16 cellular contexts compared by ENCODE assay signal in genomic region chr20:11850901-11851300, GRCh38.
DNase-seq lines count a peak whose midpoint lies in the region; ATAC-seq and TF ChIP-seq lines count a peak whose summit lies in the region.
"Had no signal": no experiment of that assay in that cellular context is flagged by ENCODE, and none has a peak within 500 bp of the region (broad histone marks: within the 10 kb centered on the region; RNA-seq: fewer than 3 reads in every experiment).

No MANE protein-coding gene starts in this region.

- POLR2A ChIA-PET in PC-3 (lab: Charles Lee; ENCODE audit: unreplicated experiment), result no interaction called here
- POLR2A ChIA-PET in GM10248 (lab: Yijun Ruan, JAX), result no interaction called here

- CTCF ChIA-PET in PC-3 (lab: Charles Lee), result no interaction called here
- CTCF ChIA-PET in GM10248 (lab: Yijun Ruan, JAX), result no interaction called here

- H3K9me3 ChIP-seq in PC-3 (ENCODE audit: low read length), result no peaks in the 10 kb centered on the region
- no peaks in the 10 kb centered on the region for H3K9me3 ChIP-seq in fibroblast of lung (ENCODE audit: control insufficient read depth, insufficient read depth, low read depth, low read length)
- H3K9me3 ChIP-seq in smooth muscle cell (replicated peaks; ENCODE audit: low read depth), result no peaks in the 10 kb centered on the region
- no peaks in the 10 kb centered on the region for H3K9me3 ChIP-seq in hepatocyte (ENCODE audit: low read depth)
- no peaks in the 10 kb centered on the region for H3K9me3 ChIP-seq in vagina
- H3K9me3 ChIP-seq: colonic mucosa, esophagus squamous epithelium had no signal

- H2AFZ ChIP-seq in PC-3 (ENCODE audit: low read length), result no peak overlapping the region
- no peak overlapping the region for H2AFZ ChIP-seq in fibroblast of lung (ENCODE audit: low read length)
- H2AFZ ChIP-seq in smooth muscle cell (ENCODE audit: low read depth), result no peak overlapping the region
- H2AFZ ChIP-seq in hepatocyte, result no peak overlapping the region
- H2AFZ ChIP-seq: PC-9 had no signal

- no peak for TF ChIP-seq POLR2A in vagina (IDR thresholded peaks at IDR 0.05)

- H4K20me1 ChIP-seq in PC-3 (ENCODE audit: low read length), result no peaks in the 10 kb centered on the region
- no peaks in the 10 kb centered on the region for H4K20me1 ChIP-seq in fibroblast of lung (ENCODE audit: control insufficient read depth, extremely low read depth, insufficient read depth, low read length)
- H4K20me1 ChIP-seq in smooth muscle cell (ENCODE audit: low read depth), result no peaks in the 10 kb centered on the region
- H4K20me1 ChIP-seq in hepatocyte (ENCODE audit: insufficient read depth, poor library complexity, severe bottlenecking), result no peaks in the 10 kb centered on the region

- DNase-seq in NCI-H146 (lab: John Stamatoyannopoulos, UW), result peak; percentile 6
- no peak for DNase-seq in NCI-H146 treated with DMSO at 0.1 percent for 48 hours (lab: John Stamatoyannopoulos, UW; ENCODE audit: unreplicated experiment)
- peak; percentile 47 for DNase-seq in PC-3
- DNase-seq in fibroblast of lung (ENCODE audit: low read depth in 2 of 2), result peak; percentile 56 to 72
- DNase-seq in smooth muscle cell (lab: John Stamatoyannopoulos, UW; ENCODE audit: unreplicated experiment), result no peak
- DNase-seq in hepatocyte (ENCODE audit: low spot score), result no peak
- no peak for DNase-seq in vagina (ENCODE audit: extremely low spot score in 2 of 2)
- no peak for DNase-seq in GM10248 (ENCODE audit: extremely low spot score)
- DNase-seq: activated CD4-positive, alpha-beta T cell treated with anti-CD3 and anti-CD28 coated beads for 1 hour; activated naive CD8-positive, alpha-beta T cell treated with anti-CD3 and anti-CD28 coated beads, Interleukin-2, amount 10 ng/mL, durations not matched to agents 7 days and 5 days; colonic mucosa; COR-L47; esophagus squamous epithelium; spleen; T-cell had no signal

- no TSS peak for BruUV-seq in PC-3 (replicated peaks; lab: Mats Ljungman, UMichigan)

- H3K4me1 ChIP-seq in PC-3 (ENCODE audit: insufficient read depth, low read length), result peaks cover 55% of the 10 kb centered on the region
- H3K4me1 ChIP-seq in fibroblast of lung (ENCODE audit: control insufficient read depth, extremely low read depth, insufficient read depth, low read length), result peaks cover 8% of the 10 kb centered on the region
- H3K4me1 ChIP-seq in smooth muscle cell (ENCODE audit: low read depth), result peaks cover 12% of the 10 kb centered on the region
- no peaks in the 10 kb centered on the region for H3K4me1 ChIP-seq in hepatocyte (ENCODE audit: insufficient read depth)
- H3K4me1 ChIP-seq in vagina, result peaks cover 8% of the 10 kb centered on the region
- H3K4me1 ChIP-seq: spleen had no signal

- H3K4me3 ChIP-seq in PC-3 (ENCODE audit: low read length) (no peak overlapping the region), fibroblast of lung (replicated peaks in 1 of 4; ENCODE audit: control extremely low read depth in 1 of 4, insufficient read depth in 1 of 4, low read depth in 3 of 4, low read length in 4 of 4) (no peak overlapping the region), smooth muscle cell (no peak overlapping the region), hepatocyte (no peak overlapping the region), vagina (no peak overlapping the region)
- H3K4me3 ChIP-seq: colonic mucosa, esophagus squamous epithelium, PC-9, spleen had no signal

- H3F3A ChIP-seq in PC-3 (ENCODE audit: low read length, unreplicated experiment) (no peaks in the 10 kb centered on the region), smooth muscle cell (ENCODE audit: low read depth) (peaks cover 9% of the 10 kb centered on the region)

- H3K36me3 ChIP-seq in PC-3 (ENCODE audit: low read depth, low read length), result no peaks in the 10 kb centered on the region
- no peaks in the 10 kb centered on the region for H3K36me3 ChIP-seq in fibroblast of lung (ENCODE audit: control insufficient read depth, insufficient read depth, low read length)
- H3K36me3 ChIP-seq in smooth muscle cell (ENCODE audit: low read depth), result no peaks in the 10 kb centered on the region
- H3K36me3 ChIP-seq in hepatocyte (replicated peaks; ENCODE audit: insufficient read depth, low read depth), result no peaks in the 10 kb centered on the region
- no peaks in the 10 kb centered on the region for H3K36me3 ChIP-seq in vagina
- H3K36me3 ChIP-seq: colonic mucosa, esophagus squamous epithelium, spleen had no signal

- TF ChIP-seq CTCF in PC-3 (conservative IDR thresholded peaks at IDR 0.05; ENCODE audit: low read depth, low read length), result no peak
- no peak for TF ChIP-seq CTCF in fibroblast of lung (conservative IDR thresholded peaks at IDR 0.05 in 1 of 2, IDR thresholded peaks at IDR 0.05 in 1 of 2; ENCODE audit: low read depth in 1 of 2, low read length in 2 of 2)
- no peak for TF ChIP-seq CTCF in smooth muscle cell (IDR thresholded peaks at IDR 0.05; ENCODE audit: borderline replicate concordance, insufficient read depth, poor library complexity, severe bottlenecking)
- TF ChIP-seq CTCF in hepatocyte (IDR thresholded peaks at IDR 0.05; ENCODE audit: poor library complexity), result no peak
- TF ChIP-seq CTCF in vagina (IDR thresholded peaks at IDR 0.05), result no peak
- no peak for TF ChIP-seq CTCF in GM10248 (IDR thresholded peaks at IDR 0.05; ENCODE audit: control extremely low read depth, extremely low read depth, low read depth, missing control alignments)

- H3K4me2 ChIP-seq in PC-3 (ENCODE audit: low read length) (peak overlapping the region; percentile 48), fibroblast of lung (ENCODE audit: extremely low read depth, insufficient read depth, low read length) (no peak overlapping the region), smooth muscle cell (peak overlapping the region; percentile 72), hepatocyte (no peak overlapping the region)
- H3K4me2 ChIP-seq: PC-9 had no signal

- H3K27ac ChIP-seq in PC-3 (ENCODE audit: low read length), result peak overlapping the region; percentile 16
- H3K27ac ChIP-seq in fibroblast of lung (ENCODE audit: insufficient read depth, low read length), result no peak overlapping the region
- peak overlapping the region; percentile 72 for H3K27ac ChIP-seq in smooth muscle cell (ENCODE audit: low read depth)
- H3K27ac ChIP-seq in hepatocyte, result no peak overlapping the region
- H3K27ac ChIP-seq in vagina, result no peak overlapping the region
- H3K27ac ChIP-seq: colonic mucosa, esophagus squamous epithelium, PC-9, spleen had no signal

- H3K79me2 ChIP-seq in PC-3 (ENCODE audit: low read length) (no peaks in the 10 kb centered on the region), fibroblast of lung (ENCODE audit: control insufficient read depth, insufficient read depth, low read length) (no peaks in the 10 kb centered on the region), smooth muscle cell (ENCODE audit: low read depth) (no peaks in the 10 kb centered on the region), hepatocyte (no peaks in the 10 kb centered on the region)

- intact Hi-C loops in PC-3 (cut with micrococcal nuclease), result no loop called here
- intact Hi-C loops in vagina (cut with DNase I), result no loop called here

- H3K27me3 ChIP-seq in PC-3 (ENCODE audit: low read length) (no peaks in the 10 kb centered on the region), fibroblast of lung (ENCODE audit: control insufficient read depth, insufficient read depth, low read length) (no peaks in the 10 kb centered on the region), smooth muscle cell (ENCODE audit: low read depth) (no peaks in the 10 kb centered on the region), hepatocyte (no peaks in the 10 kb centered on the region), vagina (no peaks in the 10 kb centered on the region)
- H3K27me3 ChIP-seq: colonic mucosa, esophagus squamous epithelium, spleen had no signal

- WGBS in smooth muscle cell (ENCODE audit: low lambda C conversion rate), result 24% methylated on average over 4 of the region's 4 CpGs
- 48% methylated on average over 4 of the region's 4 CpGs for WGBS in hepatocyte (ENCODE audit: low lambda C conversion rate, missing lambda C conversion rate)

- H3K9ac ChIP-seq in PC-3 (ENCODE audit: low read length) (no peak overlapping the region), fibroblast of lung (ENCODE audit: insufficient read depth, low read length) (no peak overlapping the region), smooth muscle cell (ENCODE audit: low read depth) (no peak overlapping the region)

- H3K9me2 ChIP-seq in PC-3 (replicated peaks; ENCODE audit: low read length), result no peaks in the 10 kb centered on the region
- H3K9me2 ChIP-seq in hepatocyte (replicated peaks; ENCODE audit: insufficient read depth), result no peaks in the 10 kb centered on the region

- peak; percentile 26; the same call in 1 of the 2 replicates for ATAC-seq in PC-3
- ATAC-seq: T-cell had no signal

Comparison
In these comparisons a context has a peak if more than half of its experiments do, and no peak if none do; other contexts are left out.
1. DNase-seq: peak in NCI-H146 (single experiment), PC-3 (single experiment) and fibroblast of lung (2 of 2); none in NCI-H146 treated with DMSO at 0.1 percent for 48 hours (single experiment), smooth muscle cell (single experiment), hepatocyte (single experiment), vagina (0 of 2) and GM10248 (single experiment).
2. H3K27ac ChIP-seq: peak in PC-3 (single experiment) and smooth muscle cell (single experiment); none in fibroblast of lung (single experiment), hepatocyte (single experiment) and vagina (single experiment).
3. H3K4me2 ChIP-seq: peak in PC-3 (single experiment) and smooth muscle cell (single experiment); none in fibroblast of lung (single experiment) and hepatocyte (single experiment).